23 cellular contexts compared by ENCODE assay signal in genomic region chr14:87073880-87074570, GRCh38.
"Had no signal": no experiment of that assay in that cellular context is flagged by ENCODE, and none has a peak within 500 bp of the region (broad histone marks: within the 10 kb centered on the region; RNA-seq: fewer than 3 reads in every experiment).

No MANE protein-coding gene starts in this region.

- H3K36me3 ChIP-seq: esophagus muscularis mucosa, gastroesophageal sphincter, heart right ventricle, left lung, lower lobe of right lung had no signal

- H3K4me1 ChIP-seq: esophagus muscularis mucosa, gastroesophageal sphincter, heart right ventricle, left lung, lower lobe of right lung had no signal

- DNase-seq: dermis blood vessel endothelial cell; dorsolateral prefrontal cortex; effector CD4-positive, alpha-beta T cell; effector memory CD4-positive, alpha-beta T cell; foreskin keratinocyte; glutamatergic neuron; head of caudate nucleus; heart right ventricle; hippocampal formation; left cardiac atrium; left lung; left ventricle myocardium superior; lower lobe of right lung; mesenchymal stem cell; mucosa of descending colon had no signal

- H3K4me3 ChIP-seq: coronary artery, dorsolateral prefrontal cortex, esophagus muscularis mucosa, gastroesophageal sphincter, heart right ventricle, left lung, lower lobe of right lung, mucosa of descending colon had no signal

- H3K27ac ChIP-seq: coronary artery, dorsolateral prefrontal cortex, esophagus muscularis mucosa, foreskin keratinocyte, gastroesophageal sphincter, heart right ventricle, left lung, lower lobe of right lung had no signal

- FAIRE-seq: colon, endothelial cell of umbilical vein, frontal cortex, islet of Langerhans, keratinocyte had no signal

- ATAC-seq: foreskin keratinocyte, gastroesophageal sphincter, heart right ventricle, left cardiac atrium, left lung, left ventricle myocardium superior, lower lobe of right lung, mucosa of descending colon had no signal

- H3K9me3 ChIP-seq: esophagus muscularis mucosa, gastroesophageal sphincter, heart right ventricle, lower lobe of right lung had no signal

- H3K27me3 ChIP-seq: esophagus muscularis mucosa, foreskin keratinocyte, gastroesophageal sphincter, heart right ventricle, left lung had no signal
